8 cellular contexts compared by ENCODE assay signal in genomic region chrX:119784747-119785446, GRCh38. TPM values are rescaled to one million over a fixed set of nuclear protein-coding genes. Genes with fewer than 3 reads are reported as not detected.
DNase-seq lines count a peak whose midpoint lies in the region; ATAC-seq, FAIRE-seq and TF ChIP-seq lines count a peak whose summit lies in the region.

No MANE protein-coding gene starts in this region.

- H3K9me3 ChIP-seq in HCT116 (ENCODE audit: control insufficient read depth in 1 of 2, insufficient read depth in 1 of 2, low read depth in 1 of 2, low read length in 2 of 2), result no peaks in the 10 kb centered on the region
- H3K9me3 ChIP-seq in HepG2 (ENCODE audit: low read length), result no peaks in the 10 kb centered on the region

- peak in 2 of 3 experiments; percentile 54 to 58; a peak in 4 of 6 replicates for TF ChIP-seq CTCF in HCT116 (IDR thresholded peaks at IDR 0.05 in 2 of 3, conservative IDR thresholded peaks at IDR 0.05 in 1 of 3; ENCODE audit: borderline replicate concordance in 1 of 3, insufficient read depth in 1 of 3, low read depth in 2 of 3, low read length in 2 of 3)
- TF ChIP-seq CTCF in HepG2 (CRISPR knock-in tag; IDR thresholded peaks at IDR 0.05), result peak; percentile 66

- TF ChIP-seq EP300 in HepG2 (IDR thresholded peaks at IDR 0.05; ENCODE audit: low read depth in 2 of 2, low read length in 2 of 2) (no peak), HepG2 (CRISPR knock-in tag; IDR thresholded peaks at IDR 0.05; ENCODE audit: borderline replicate concordance) (no peak)

- RAD21 ChIA-PET in HCT116 (lab: Charles Lee; ENCODE audit: low non-redundant PET in 1 of 2, low total read pairs in 2 of 2, uncharacterized antibody in 2 of 2, unreplicated experiment in 2 of 2), result no interaction called here

- POLR2A ChIA-PET in HCT116 (lab: Charles Lee), result interaction anchor here (1.0 kb wide), 1 partner anchor 317 kb away, joined by 3 read pairs; the partner anchor contains the start of gene SLC25A5
- POLR2A ChIA-PET in HepG2 (lab: Yijun Ruan, JAX), result interaction anchor here (1.0 to 1.2 kb wide), 3 partner anchors 26 to 158 kb away, joined by 3 to 5 read pairs (median 4); partner anchors contain the start of genes NDUFA1, NKAP and RNF113A

- no peak overlapping the region for H2AFZ ChIP-seq in HCT116 (ENCODE audit: low read depth, low read length, poor library complexity, severe bottlenecking)
- no peak overlapping the region for H2AFZ ChIP-seq in HepG2 (ENCODE audit: low read length)

- no peak for TF ChIP-seq POLR2A in HCT116 (IDR thresholded peaks at IDR 0.05; ENCODE audit: borderline replicate concordance, extremely low read depth, insufficient read depth, insufficient read length)
- peak in 1 of 2 experiments; percentile 30; a peak in 1 of 4 replicates for TF ChIP-seq POLR2A in HepG2 (IDR thresholded peaks at IDR 0.05; ENCODE audit: insufficient read depth in 1 of 2, low read depth in 2 of 2, low read length in 2 of 2)

- H3K9me2 ChIP-seq in HCT116 (ENCODE audit: insufficient read depth), result no peaks in the 10 kb centered on the region

- H3K27me3 ChIP-seq in HCT116 (ENCODE audit: insufficient read depth, low read length), result no peaks in the 10 kb centered on the region
- H3K27me3 ChIP-seq in HepG2 (ENCODE audit: control insufficient read depth in 1 of 2, insufficient read depth in 2 of 2, low read length in 2 of 2), result no peaks in the 10 kb centered on the region

- FAIRE-seq in HepG2 (lab: Jason Lieb, UNC), result peak; percentile 73

- H4K20me1 ChIP-seq in HCT116 (ENCODE audit: insufficient read depth), result peaks cover 12% of the 10 kb centered on the region; the same call in 1 of the 2 replicates
- H4K20me1 ChIP-seq in HepG2 (ENCODE audit: insufficient read depth, low read length), result peaks cover 39% of the 10 kb centered on the region

- H3K79me2 ChIP-seq in HCT116 (ENCODE audit: insufficient read depth, low read length), result peaks cover 52% of the 10 kb centered on the region
- peaks cover 30% of the 10 kb centered on the region for H3K79me2 ChIP-seq in HepG2 (ENCODE audit: insufficient read depth, low read length)

- DNase-seq in D341Med (ENCODE audit: low spot score), result peak; percentile 50
- DNase-seq in HCT116 (ENCODE audit: low read depth, low spot score), result no peak
- DNase-seq in SIG-M5 treated with dmso at 0.1 percent for 504 hours (lab: John Stamatoyannopoulos, UW; ENCODE audit: unreplicated experiment), result peak; percentile 62
- peak; percentile 49 for DNase-seq in activated naive CD4-positive, alpha-beta T cell treated with anti-CD3 and anti-CD28 coated beads, Interleukin-2, amount 50 U/mL, for 16 hours
- DNase-seq in HepG2 (ENCODE audit: low spot score), result no peak
- DNase-seq in midbrain (lab: John Stamatoyannopoulos, UW), result no peak
- no peak for DNase-seq in Ammon's horn (ENCODE audit: low spot score)

- H3K9ac ChIP-seq in HCT116 (ENCODE audit: low read length) (no peak overlapping the region), HepG2 (ENCODE audit: insufficient read depth, low read depth, low read length) (no peak overlapping the region)

- BruUV-seq in HCT116 (replicated peaks; lab: Mats Ljungman, UMichigan), result no TSS peak
- BruUV-seq in HepG2 (replicated peaks; lab: Mats Ljungman, UMichigan), result no TSS peak

- TF ChIP-seq RAD21 in HCT116 (IDR thresholded peaks at IDR 0.05; ENCODE audit: low read depth) (no peak), HepG2 (CRISPR knock-in tag; IDR thresholded peaks at IDR 0.05) (no peak)

- no peak overlapping the region for H3K27ac ChIP-seq in HCT116 (ENCODE audit: low read depth, low read length)
- H3K27ac ChIP-seq in HepG2 (ENCODE audit: extremely low read length, insufficient read depth, low read length), result no peak overlapping the region

- CTCF ChIA-PET in HCT116 (lab: Charles Lee) (interaction anchor here (0.8 to 1.0 kb wide), 2 partner anchors 103 to 273 kb away, joined by 3 to 4 read pairs; no protein-coding TSS in a partner anchor), HepG2 (lab: Yijun Ruan, JAX; ENCODE audit: low intra/inter-chr PET ratio, low total read pairs) (no interaction called here)

- H3K4me1 ChIP-seq in HCT116 (ENCODE audit: control insufficient read depth in 1 of 2, insufficient read depth in 2 of 2, low read length in 2 of 2) (peaks cover 0 to 11% of the 10 kb centered on the region in 2 experiments; a peak in 2 of 4 replicates), HepG2 (ENCODE audit: insufficient read depth, low read length) (peaks cover 30% of the 10 kb centered on the region)

- H3K4me3 ChIP-seq in HCT116 (replicated peaks in 1 of 2; ENCODE audit: low read depth in 1 of 2, low read length in 2 of 2) (no peak overlapping the region), HepG2 (replicated peaks in 1 of 3; ENCODE audit: insufficient read depth in 1 of 3, low read depth in 2 of 3, low read length in 3 of 3) (no peak overlapping the region)

- intact Hi-C loops in HCT116 (cut with micrococcal nuclease), result no loop called here
- intact Hi-C loops in HepG2 (cut with micrococcal nuclease; ENCODE audit: unreplicated experiment), result no loop called here

- WGBS in HepG2 (ENCODE audit: low lambda C conversion rate), result 66% methylated on average over 7 of the region's 14 CpGs

- ATAC-seq in HCT116, result peak; percentile 74
- ATAC-seq in HepG2, result peak; percentile 66
- no peak for ATAC-seq in GM18520 (IDR thresholded peaks at IDR 0.05; ENCODE audit: unreplicated experiment)

- H3K36me3 ChIP-seq in HCT116 (ENCODE audit: control insufficient read depth in 1 of 2, insufficient read depth in 2 of 2, low read length in 2 of 2), result peaks cover 4 to 43% of the 10 kb centered on the region in 2 experiments; a peak in 3 of 4 replicates
- peaks cover 0 to 26% of the 10 kb centered on the region in 2 experiments; a peak in 1 of 5 replicates for H3K36me3 ChIP-seq in HepG2 (replicated peaks in 1 of 2; ENCODE audit: control insufficient read depth in 1 of 2, insufficient read depth in 2 of 2, low read length in 2 of 2)

- in situ Hi-C loops in HepG2 (cut with HindIII; ENCODE audit: extremely low pct_ligation_motif_present, low pct_unique_long_range_greater_than_20kb), result no loop called here

- H3K4me2 ChIP-seq in HCT116 (ENCODE audit: low read length), result no peak overlapping the region
- no peak overlapping the region for H3K4me2 ChIP-seq in HepG2 (ENCODE audit: low read depth, low read length)

TF ChIP-seq in HCT116, 20 proteins besides CTCF, POLR2A, EP300 and RAD21 (continues in another document):
- TF ChIP-seq CBX3 (IDR thresholded peaks at IDR 0.05; ENCODE audit: low read depth), result no peak

TF ChIP-seq in HepG2, 621 proteins besides CTCF, POLR2A, EP300 and RAD21 (continues in another document):
- no peak for TF ChIP-seq ZNF333 (CRISPR knock-in tag; IDR thresholded peaks at IDR 0.05; ENCODE audit: borderline replicate concordance)

RNA-seq across cellular contexts. Expression of gene RPL39, which starts 6.5 kb away (rescaled TPM):
- total RNA-seq in HCT116 (2021; ENCODE audit: unreplicated experiment) (1,940 TPM), HepG2 (2016; rRNA removed; fragmentation: Illumina TruSeq; extraction: Trizol) (3,547 and 3,928 TPM in 2 replicates)
- 3,610 and 4,517 TPM in 2 replicates for polyA plus RNA-seq in HCT116 (2012)
- total RNA-seq in HepG2 (2016; cell fraction: cytosol; rRNA removed; fragmentation: Illumina TruSeq; extraction: Trizol; ENCODE audit: low read depth), result 5,522 and 6,331 TPM in 2 replicates
- 3,541 and 3,944 TPM in 2 replicates for total RNA-seq in HepG2 (2016; cell fraction: insoluble cytoplasmic fraction; rRNA removed; fragmentation: Illumina TruSeq; extraction: Trizol)
- 8,253 and 8,590 TPM in 2 replicates for total RNA-seq in HepG2 (2016; cell fraction: membrane; rRNA removed; fragmentation: Illumina TruSeq; extraction: Trizol)
- total RNA-seq in HepG2 (2016; cell fraction: nucleus; rRNA removed; fragmentation: Illumina TruSeq; extraction: Trizol), result 1,224 and 1,272 TPM in 2 replicates
- 2,024 and 2,312 TPM in 2 replicates for polyA plus RNA-seq in HepG2 (2011; rRNA removed)
- 1,813 and 3,532 TPM in 2 replicates for polyA plus RNA-seq in HepG2 (2011; cell fraction: cytosol; rRNA removed)
- polyA plus RNA-seq in HepG2 (2011; cell fraction: nucleus; rRNA removed), result 603 and 692 TPM in 2 replicates
- 6,677 and 8,105 TPM in 2 replicates for polyA plus RNA-seq in HepG2 (2012)
- 5,588 and 5,933 TPM in 2 replicates for polyA plus RNA-seq in HepG2 (2016; cell fraction: cytosol; fragmentation: Illumina TruSeq; extraction: Trizol; ENCODE audit: low read depth)
- 3,018 and 3,146 TPM in 2 replicates for polyA plus RNA-seq in HepG2 (2016; cell fraction: insoluble cytoplasmic fraction; fragmentation: Illumina TruSeq; extraction: Trizol; ENCODE audit: low read depth)
- polyA plus RNA-seq in HepG2 (2016; cell fraction: membrane; fragmentation: Illumina TruSeq; extraction: Trizol; ENCODE audit: low read depth), result 6,670 and 7,089 TPM in 2 replicates
- polyA plus RNA-seq in HepG2 (2016; cell fraction: nucleus; fragmentation: Illumina TruSeq; extraction: Trizol; ENCODE audit: insufficient read depth, low read depth), result 1,707 and 1,826 TPM in 2 replicates
- 70.8 and 199 TPM in 2 replicates for polyA minus RNA-seq in HepG2 (2011; rRNA and poly(A)+ RNA removed; ENCODE audit: low replicate concordance)
- polyA minus RNA-seq in HepG2 (2011; cell fraction: cytosol; rRNA and poly(A)+ RNA removed), result 275 and 347 TPM in 2 replicates
- 102 and 178 TPM in 2 replicates for polyA minus RNA-seq in HepG2 (2011; cell fraction: nucleus; rRNA and poly(A)+ RNA removed)

RNA-seq across cellular contexts. Expression of gene SOWAHD, which starts 26.5 kb away (rescaled TPM):
- total RNA-seq in HCT116 (2021; ENCODE audit: unreplicated experiment), result 1.1 TPM
- polyA plus RNA-seq in HCT116 (2012), result 0.77 and 0.91 TPM in 2 replicates
- 0.62 and 1.0 TPM in 2 replicates for total RNA-seq in HepG2 (2016; rRNA removed; fragmentation: Illumina TruSeq; extraction: Trizol)
- 0.18 TPM in 1 of 2 replicates, not detected in the other for total RNA-seq in HepG2 (2016; cell fraction: cytosol; rRNA removed; fragmentation: Illumina TruSeq; extraction: Trizol; ENCODE audit: low read depth)
- total RNA-seq in HepG2 (2016; cell fraction: insoluble cytoplasmic fraction; rRNA removed; fragmentation: Illumina TruSeq; extraction: Trizol), result 0.51 and 0.69 TPM in 2 replicates
- total RNA-seq in HepG2 (2016; cell fraction: membrane; rRNA removed; fragmentation: Illumina TruSeq; extraction: Trizol), result 0.43 and 0.45 TPM in 2 replicates
- total RNA-seq in HepG2 (2016; cell fraction: nucleus; rRNA removed; fragmentation: Illumina TruSeq; extraction: Trizol), result 0.38 and 0.65 TPM in 2 replicates
- 1.3 and 2.1 TPM in 2 replicates for polyA plus RNA-seq in HepG2 (2011; rRNA removed)
- polyA plus RNA-seq in HepG2 (2011; cell fraction: cytosol; rRNA removed), result 1.9 and 2.2 TPM in 2 replicates
- 0.82 and 1.6 TPM in 2 replicates for polyA plus RNA-seq in HepG2 (2011; cell fraction: nucleus; rRNA removed)
- 1.3 TPM in 2 replicates for polyA plus RNA-seq in HepG2 (2012)
- polyA plus RNA-seq in HepG2 (2016; cell fraction: cytosol; fragmentation: Illumina TruSeq; extraction: Trizol; ENCODE audit: low read depth), result 0.16 and 0.17 TPM in 2 replicates
- polyA plus RNA-seq in HepG2 (2016; cell fraction: insoluble cytoplasmic fraction; fragmentation: Illumina TruSeq; extraction: Trizol; ENCODE audit: low read depth), result 0.63 and 1.0 TPM in 2 replicates
- polyA plus RNA-seq in HepG2 (2016; cell fraction: membrane; fragmentation: Illumina TruSeq; extraction: Trizol; ENCODE audit: low read depth), result 0.47 and 0.48 TPM in 2 replicates
- polyA plus RNA-seq in HepG2 (2016; cell fraction: nucleus; fragmentation: Illumina TruSeq; extraction: Trizol; ENCODE audit: insufficient read depth, low read depth), result 0.60 and 1.0 TPM in 2 replicates
- 1.4 TPM in 1 of 2 replicates, not detected in the other for polyA minus RNA-seq in HepG2 (2011; rRNA and poly(A)+ RNA removed; ENCODE audit: low replicate concordance)
- 0.79 and 1.1 TPM in 2 replicates for polyA minus RNA-seq in HepG2 (2011; cell fraction: cytosol; rRNA and poly(A)+ RNA removed)
- 0.39 and 0.62 TPM in 2 replicates for polyA minus RNA-seq in HepG2 (2011; cell fraction: nucleus; rRNA and poly(A)+ RNA removed)

Comparison
In these comparisons a context has a peak if more than half of its experiments do, and no peak if none do; other contexts are left out.
1. DNase-seq: peak in D341Med (single experiment), SIG-M5 treated with dmso at 0.1 percent for 504 hours (single experiment) and activated naive CD4-positive, alpha-beta T cell treated with anti-CD3 and anti-CD28 coated beads, Interleukin-2, amount 50 U/mL, for 16 hours (single experiment); none in HCT116 (single experiment), HepG2 (single experiment), midbrain (single experiment) and Ammon's horn (single experiment).